Comparison of ENCODE assay signal across 1 cellular context in genomic region chrX:30889147-30890125, GRCh38.
TF ChIP-seq lines count a peak whose summit lies in the region.

A gene with protein sequence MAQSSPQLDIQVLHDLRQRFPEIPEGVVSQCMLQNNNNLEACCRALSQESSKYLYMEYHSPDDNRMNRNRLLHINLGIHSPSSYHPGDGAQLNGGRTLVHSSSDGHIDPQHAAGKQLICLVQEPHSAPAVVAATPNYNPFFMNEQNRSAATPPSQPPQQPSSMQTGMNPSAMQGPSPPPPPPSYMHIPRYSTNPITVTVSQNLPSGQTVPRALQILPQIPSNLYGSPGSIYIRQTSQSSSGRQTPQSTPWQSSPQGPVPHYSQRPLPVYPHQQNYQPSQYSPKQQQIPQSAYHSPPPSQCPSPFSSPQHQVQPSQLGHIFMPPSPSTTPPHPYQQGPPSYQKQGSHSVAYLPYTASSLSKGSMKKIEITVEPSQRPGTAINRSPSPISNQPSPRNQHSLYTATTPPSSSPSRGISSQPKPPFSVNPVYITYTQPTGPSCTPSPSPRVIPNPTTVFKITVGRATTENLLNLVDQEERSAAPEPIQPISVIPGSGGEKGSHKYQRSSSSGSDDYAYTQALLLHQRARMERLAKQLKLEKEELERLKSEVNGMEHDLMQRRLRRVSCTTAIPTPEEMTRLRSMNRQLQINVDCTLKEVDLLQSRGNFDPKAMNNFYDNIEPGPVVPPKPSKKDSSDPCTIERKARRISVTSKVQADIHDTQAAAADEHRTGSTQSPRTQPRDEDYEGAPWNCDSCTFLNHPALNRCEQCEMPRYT (minus strand): TSS chrX:30889254. CDS start chrX:30859588, 29,666 bp downstream.

TF ChIP-seq in HEK293, 187 proteins besides CTCF, POLR2A, EP300 and RAD21 (continued from another document):
- TF ChIP-seq REST (tag by site-specific recombination; IDR thresholded peaks at IDR 0.05), result no peak
